ENCODE assay signal across 29 cellular contexts in genomic region chr4:140355288-140355687, GRCh38. TPM values are rescaled to one million over a fixed set of nuclear protein-coding genes. Genes with fewer than 3 reads are reported as not detected.
A peak's percentile ranks its signal among the peaks of the same experiment; 100 is the strongest.
DNase-seq lines count a peak whose midpoint lies in the region; ATAC-seq and TF ChIP-seq lines count a peak whose summit lies in the region.
"Had no signal": no experiment of that assay in that cellular context is flagged by ENCODE, and none has a peak within 500 bp of the region (broad histone marks: within the 10 kb centered on the region; RNA-seq: fewer than 3 reads in every experiment).

No MANE protein-coding gene starts in this region.

- H3K4me3 ChIP-seq in HEK293 (ENCODE audit: low read depth, low read length) (no peak overlapping the region), sigmoid colon (no peak overlapping the region)
- H3K4me3 ChIP-seq: A549; BLaER1; BLaER1 treated with 17β-estradiol and CSF1 and Interleukin-3, amounts not matched to agents 10 nM and 100 nM had no signal

- TF ChIP-seq POLR2A in sigmoid colon (IDR thresholded peaks at IDR 0.05): no peak

- TF ChIP-seq EP300 in sigmoid colon (IDR thresholded peaks at IDR 0.05): no peak

- no peaks in the 10 kb centered on the region for H3K36me3 ChIP-seq in HEK293 (ENCODE audit: control insufficient read depth in 2 of 2, insufficient read depth in 1 of 2, low read length in 2 of 2)
- H3K36me3 ChIP-seq in sigmoid colon: no peaks in the 10 kb centered on the region
- H3K36me3 ChIP-seq: BE2C; BLaER1; BLaER1 treated with 17β-estradiol and CSF1 and Interleukin-3, amounts not matched to agents 10 nM and 100 nM had no signal

- intact Hi-C loops in sigmoid colon (cut with DNase I): loop anchor here (10.0 kb wide), 2 partner anchors 250 to 340 kb away; no protein-coding TSS in a partner anchor

- TF ChIP-seq CTCF in HEK293 (tag by site-specific recombination; IDR thresholded peaks at IDR 0.05): no peak
- no peak for TF ChIP-seq CTCF in sigmoid colon (IDR thresholded peaks at IDR 0.05)

- H3K27ac ChIP-seq in HEK293 (ENCODE audit: extremely low read depth, low read depth, low read length) (no peak overlapping the region), sigmoid colon (no peak overlapping the region)
- H3K27ac ChIP-seq: 22Rv1; A549; BLaER1; BLaER1 treated with 17β-estradiol and CSF1 and Interleukin-3, amounts not matched to agents 10 nM and 100 nM; C4-2B had no signal

- CTCF ChIA-PET in HEK293 (lab: Yijun Ruan, JAX): no interaction called here

- H3K9me3 ChIP-seq in HEK293 (ENCODE audit: control insufficient read depth, insufficient read depth, low read depth, low read length) (no peaks in the 10 kb centered on the region), sigmoid colon (no peaks in the 10 kb centered on the region)
- H3K9me3 ChIP-seq: A549; BE2C; BLaER1; BLaER1 treated with 17β-estradiol and CSF1 and Interleukin-3, amounts not matched to agents 10 nM and 100 nM; Caco-2 had no signal

- 85 to 88% methylated on average over 1 of the region's 1 CpG for WGBS in sigmoid colon, 2 donors

- H3K4me1 ChIP-seq in HEK293 (ENCODE audit: control insufficient read depth, insufficient read depth, low read length) (no peaks in the 10 kb centered on the region), sigmoid colon (no peaks in the 10 kb centered on the region)
- H3K4me1 ChIP-seq: A549, BE2C had no signal

- POLR2A ChIA-PET in HEK293 (lab: Yijun Ruan, JAX): no interaction called here

- ATAC-seq in left lobe of liver (peak; percentile 64), GM19395 (IDR thresholded peaks at IDR 0.05; ENCODE audit: unreplicated experiment) (no peak)
- ATAC-seq: A549; CD8-positive, alpha-beta T cell had no signal

- no peaks in the 10 kb centered on the region for H3K27me3 ChIP-seq in sigmoid colon
- H3K27me3 ChIP-seq: BE2C; BLaER1; BLaER1 treated with 17β-estradiol and CSF1 and Interleukin-3, amounts not matched to agents 10 nM and 100 nM had no signal

- DNase-seq in left lobe of liver (ENCODE audit: low spot score) (no peak), sigmoid colon (no peak)
- DNase-seq: 8988T; ACHN; AML-193; BE2C; C1 segment of cervical spinal cord; Caco-2; Calu3; CD4-positive, alpha-beta memory T cell; CD4-positive, alpha-beta T cell; CD4-positive, CD25-positive, alpha-beta regulatory T cell; CD8-positive, alpha-beta memory T cell; CD8-positive, alpha-beta T cell; COR-L47; DMS 273 treated with DMSO at 0.1 percent for 48 hours; DMS153; DMS53; DMS79; DMS79 treated with DMSO at 0.1 percent for 48 hours; DND-41; EL had no signal

TF ChIP-seq in HEK293, 187 proteins besides CTCF, POLR2A, EP300 and RAD21:
- TF ChIP-seq ZNF747 (tag by site-specific recombination; IDR thresholded peaks at IDR 0.05) (no peak), ATF2 (tag by site-specific recombination; IDR thresholded peaks at IDR 0.05; ENCODE audit: low read depth) (peak; percentile 37; the same call in 1 of the 2 replicates), KLF7 (tag by site-specific recombination; IDR thresholded peaks at IDR 0.05; ENCODE audit: borderline replicate concordance) (no peak)
TF ChIP-seq in HEK293: peak in this region for 1.

RNA-seq across cellular contexts. Expression of gene SCOC, which starts 18.2 kb away (rescaled TPM):
- total RNA-seq in left lobe of liver: 18.5 TPM
- 10 to 100 TPM; 55.9 to 74.2 (median 65.5) TPM for total RNA-seq in sigmoid colon
- polyA plus RNA-seq in sigmoid colon: 100 to 1,000 TPM in 1 of 3 donors, 10 to 100 TPM in 2; 51.8 to 159 (median 98.5) TPM
